ENCODE assay signal across 25 cellular contexts in genomic region chr6:4743026-4743425, GRCh38. TPM values are rescaled to one million over a fixed set of nuclear protein-coding genes. Genes with fewer than 3 reads are reported as not detected.
DNase-seq lines count a peak whose midpoint lies in the region; ATAC-seq and TF ChIP-seq lines count a peak whose summit lies in the region.
"Had no signal": no experiment of that assay in that cellular context is flagged by ENCODE, and none has a peak within 500 bp of the region (broad histone marks: within the 10 kb centered on the region; RNA-seq: fewer than 3 reads in every experiment).

No MANE protein-coding gene starts in this region.

- no peaks in the 10 kb centered on the region for H3K79me2 ChIP-seq in mesendoderm (ENCODE audit: control insufficient read depth, insufficient read depth, low read length)

- no peak overlapping the region for H4K8ac ChIP-seq in mesendoderm (ENCODE audit: low read depth, low read length)

- H2BK15ac ChIP-seq in mesendoderm (replicated peaks; ENCODE audit: low read depth) = no peak overlapping the region

- H2AK5ac ChIP-seq in mesendoderm (ENCODE audit: low read length) = no peak overlapping the region

- H3K27ac Mint-ChIP-seq in stimulated activated naive B cell treated with anti-CD40 and anti-IgM and Interleukin-4, amounts not matched to agents 10 μg/mL and 1 μg/mL and 100 μg/mL, for 72 hours = no peak overlapping the region
- H3K27ac Mint-ChIP-seq: IgD-negative memory B cell had no signal

- no peak overlapping the region for H3K18ac ChIP-seq in mesendoderm (ENCODE audit: low read length)

- H3K9me3 Mint-ChIP-seq in stimulated activated naive B cell treated with anti-CD40 and anti-IgM and Interleukin-4, amounts not matched to agents 10 μg/mL and 1 μg/mL and 100 μg/mL, for 72 hours = no peaks in the 10 kb centered on the region
- H3K9me3 Mint-ChIP-seq: IgD-negative memory B cell had no signal

- H3K56ac ChIP-seq in mesendoderm (ENCODE audit: low read length) = no peak overlapping the region

- no peaks in the 10 kb centered on the region for H3K36me3 ChIP-seq in mesendoderm (ENCODE audit: control insufficient read depth, insufficient read depth, low read length)
- H3K36me3 ChIP-seq: HAP-1, Peyer's patch had no signal

- no peaks in the 10 kb centered on the region for H3K79me1 ChIP-seq in mesendoderm (ENCODE audit: low read length)

- no peak overlapping the region for H3K4ac ChIP-seq in mesendoderm (ENCODE audit: low read depth, low read length)

- no peak overlapping the region for H3K27ac ChIP-seq in mesendoderm (ENCODE audit: low read depth, low read length)
- H3K27ac ChIP-seq: Peyer's patch had no signal

- H3K4me3 Mint-ChIP-seq in stimulated activated naive B cell treated with anti-CD40 and anti-IgM and Interleukin-4, amounts not matched to agents 10 μg/mL and 1 μg/mL and 100 μg/mL, for 72 hours = no peak overlapping the region
- H3K4me3 Mint-ChIP-seq: IgD-negative memory B cell had no signal

- H2BK120ac ChIP-seq in mesendoderm (ENCODE audit: low read depth, low read length) = no peak overlapping the region

- no peak overlapping the region for H3K4me3 ChIP-seq in epithelial cell of esophagus (ENCODE audit: low read length)
- H3K4me3 ChIP-seq in mesendoderm (ENCODE audit: low read length) = no peak overlapping the region
- H3K4me3 ChIP-seq: HAP-1, Peyer's patch had no signal

- H3K9ac ChIP-seq in mesendoderm (ENCODE audit: low read length) = no peak overlapping the region
- H3K9ac ChIP-seq: SK-N-SH had no signal

- WGBS in mesendoderm (ENCODE audit: extremely low coverage, insufficient coverage, low lambda C conversion rate) = no CpG with 5 or more reads among the region's 4 CpGs

- ATAC-seq in stimulated activated naive B cell treated with anti-CD40 and anti-IgM and Interleukin-4, amounts not matched to agents 10 μg/mL and 1 μg/mL and 100 μg/mL, for 72 hours (replicated peaks) = no peak
- no peak for ATAC-seq in GM19328 (IDR thresholded peaks at IDR 0.05; ENCODE audit: unreplicated experiment)

- peak; percentile 77 for DNase-seq in ELF-1 (ENCODE audit: low read depth, low spot score)
- peak; percentile 58 for DNase-seq in RPMI7951 (ENCODE audit: low read depth)
- DNase-seq in epithelial cell of esophagus (ENCODE audit: low read depth) = peak; percentile 23
- DNase-seq in mesendoderm = peak; percentile 57
- no peak for DNase-seq in HCEC 1CT
- DNase-seq in NCI-H2107 treated with DMSO at 0.1 percent for 48 hours (lab: John Stamatoyannopoulos, UW; ENCODE audit: unreplicated experiment) = no peak
- no peak for DNase-seq in stimulated activated naive B cell treated with anti-CD40 and anti-IgM and Interleukin-4, amounts not matched to agents 10 μg/mL and 1 μg/mL and 100 μg/mL, for 72 hours
- DNase-seq: 8988T, Calu3, DMS153, DND-41, GOT3, Karpas-422, MV-4-11, NCI-H1105, NCI-H1436 treated with DMSO at 0.1 percent for 48 hours, NCI-H1930, NCI-H2107, NCI-H446 treated with DMSO at 0.1 percent for 48 hours, NCI-H526, Peyer's patch, SK-N-SH had no signal

- no peak for TF ChIP-seq CTCF in epithelial cell of esophagus (IDR thresholded peaks at IDR 0.05; ENCODE audit: insufficient read depth, low read depth, low read length, missing control alignments)

- no peak overlapping the region for H4K5ac ChIP-seq in mesendoderm (ENCODE audit: low read length)

- H3K4me1 ChIP-seq in mesendoderm (ENCODE audit: control insufficient read depth, low read depth, low read length) = no peaks in the 10 kb centered on the region
- H3K4me1 ChIP-seq: HAP-1, Peyer's patch had no signal

- H3K27me3 Mint-ChIP-seq in stimulated activated naive B cell treated with anti-CD40 and anti-IgM and Interleukin-4, amounts not matched to agents 10 μg/mL and 1 μg/mL and 100 μg/mL, for 72 hours = no peaks in the 10 kb centered on the region
- H3K27me3 Mint-ChIP-seq: IgD-negative memory B cell had no signal

- H2BK5ac ChIP-seq in mesendoderm (ENCODE audit: low read length) = no peak overlapping the region

- no peak overlapping the region for H3K4me2 ChIP-seq in mesendoderm (ENCODE audit: low read length)
- H3K4me2 ChIP-seq: SK-N-SH had no signal

- H3K4me1 Mint-ChIP-seq in stimulated activated naive B cell treated with anti-CD40 and anti-IgM and Interleukin-4, amounts not matched to agents 10 μg/mL and 1 μg/mL and 100 μg/mL, for 72 hours = no peaks in the 10 kb centered on the region
- H3K4me1 Mint-ChIP-seq: IgD-negative memory B cell had no signal

- H3K23ac ChIP-seq in mesendoderm (ENCODE audit: low read length) = no peak overlapping the region

- H3K36me3 Mint-ChIP-seq in stimulated activated naive B cell treated with anti-CD40 and anti-IgM and Interleukin-4, amounts not matched to agents 10 μg/mL and 1 μg/mL and 100 μg/mL, for 72 hours = no peaks in the 10 kb centered on the region

- H3K27me3 ChIP-seq in mesendoderm (ENCODE audit: insufficient read depth, low read length, poor library complexity) = no peaks in the 10 kb centered on the region
- H3K27me3 ChIP-seq: Peyer's patch had no signal

RNA-seq across cellular contexts. Expression of gene CDYL, which starts 33.2 kb away (rescaled TPM):
- 16.8 and 23.2 TPM in 2 replicates for total RNA-seq in RPMI7951 (2014; rRNA removed; shearing (Covaris generic))
- polyA plus RNA-seq in mesendoderm (2013, experiment 1 of 2) = 72.2 TPM
- polyA plus RNA-seq in mesendoderm (2013, experiment 2 of 2) = 80.5 TPM

Comparison
In these comparisons a context has a peak if more than half of its experiments do, and no peak if none do; other contexts are left out.
1. DNase-seq: peak in ELF-1 (single experiment), RPMI7951 (single experiment), epithelial cell of esophagus (single experiment) and mesendoderm (single experiment); none in HCEC 1CT (single experiment), NCI-H2107 treated with DMSO at 0.1 percent for 48 hours (single experiment) and stimulated activated naive B cell treated with anti-CD40 and anti-IgM and Interleukin-4, amounts not matched to agents 10 μg/mL and 1 μg/mL and 100 μg/mL, for 72 hours (single experiment).